In the genomic region with DNA sequence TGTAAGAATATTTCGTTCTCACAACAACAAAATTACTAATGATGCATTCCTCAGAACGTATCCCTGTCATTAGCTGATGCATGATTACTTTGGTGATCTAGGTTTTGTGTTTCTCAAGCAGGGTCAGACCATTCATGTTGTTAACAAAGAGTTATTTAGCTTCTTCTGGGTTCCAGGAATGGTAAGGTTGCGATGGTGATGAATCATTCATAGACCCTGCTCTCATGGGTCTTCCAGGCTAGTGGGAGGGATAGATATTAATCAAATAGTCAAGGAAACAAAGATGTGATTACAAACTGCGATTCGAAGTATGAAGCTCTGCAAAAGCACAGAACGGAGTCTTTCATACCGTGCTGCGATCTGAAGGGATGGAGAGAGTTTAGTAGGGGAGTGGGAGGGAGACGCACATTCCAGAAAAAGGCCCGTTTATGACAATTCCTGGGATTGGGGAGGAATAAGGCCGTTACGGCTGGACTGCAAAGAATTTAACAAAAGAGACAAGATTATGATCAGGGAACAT, we compare ENCODE assay signal across 20 cellular contexts. TPM values are rescaled to one million over a fixed set of nuclear protein-coding genes. Genes with fewer than 3 reads are reported as not detected.
DNase-seq lines count a peak whose midpoint lies in the region; ATAC-seq, FAIRE-seq and TF ChIP-seq lines count a peak whose summit lies in the region.
"Had no signal": no experiment of that assay in that cellular context is flagged by ENCODE, and none has a peak within 500 bp of the region (broad histone marks: within the 10 kb centered on the region; RNA-seq: fewer than 3 reads in every experiment).

No MANE protein-coding gene starts in this region.

- DNase-seq in COLO829 (ENCODE audit: low spot score) (peak; percentile 71), astrocyte (ENCODE audit: low read depth) (peak; percentile 84), left kidney (ENCODE audit: low read depth, low spot score) (peak; percentile 15), renal cortical epithelial cell (ENCODE audit: low read depth) (peak; percentile 13), DMS 273 treated with DMSO at 0.1 percent for 48 hours (lab: John Stamatoyannopoulos, UW) (no peak), T-helper 9 cell (no peak)
- DNase-seq: AML-193; CD4-positive, alpha-beta T cell; DMS79 treated with DMSO at 0.1 percent for 48 hours; GF-D8; GM23248; HCEC 1CT; IMR-90 had no signal

- no peaks in the 10 kb centered on the region for H4K20me1 ChIP-seq in astrocyte (ENCODE audit: insufficient read depth, low read length)

- no peaks in the 10 kb centered on the region for H3K9me3 ChIP-seq in astrocyte (ENCODE audit: insufficient read depth, low read depth, low read length)
- H3K9me3 ChIP-seq: A549 had no signal

- peaks cover 2% of the 10 kb centered on the region for H3K27me3 Mint-ChIP-seq in astrocyte (ENCODE audit: low read depth, unreplicated experiment)

- ATAC-seq in GM18873 (IDR thresholded peaks at IDR 0.05; ENCODE audit: low FRiP score, unreplicated experiment) = no peak
- ATAC-seq: A549 had no signal

- H3K36me3 ChIP-seq in astrocyte (ENCODE audit: insufficient read depth, low read length) = no peaks in the 10 kb centered on the region

- H3K79me2 ChIP-seq in astrocyte (ENCODE audit: insufficient read depth, low read length) = no peaks in the 10 kb centered on the region

- H3K4me1 Mint-ChIP-seq in astrocyte (ENCODE audit: low read depth, unreplicated experiment) = peaks cover 4% of the 10 kb centered on the region

- H3K27ac ChIP-seq in astrocyte (ENCODE audit: low read depth, low read length) = no peak overlapping the region
- H3K27ac ChIP-seq: 22Rv1, A549, C4-2B, GM23248, HL-60 had no signal

- no peak overlapping the region for H3K27ac Mint-ChIP-seq in astrocyte (ENCODE audit: unreplicated experiment)
- H3K27ac Mint-ChIP-seq: CD4-positive, alpha-beta T cell had no signal

- peak overlapping the region; percentile 30 for H3K4me2 ChIP-seq in astrocyte (ENCODE audit: low read length)
- H3K4me2 ChIP-seq: A549 had no signal

- H3K27me3 ChIP-seq in astrocyte (ENCODE audit: insufficient read depth, low read length) = no peaks in the 10 kb centered on the region

- no peaks in the 10 kb centered on the region for H3K36me3 Mint-ChIP-seq in astrocyte (ENCODE audit: low read depth, unreplicated experiment)

- no peaks in the 10 kb centered on the region for H3K9me3 Mint-ChIP-seq in astrocyte (ENCODE audit: unreplicated experiment)
- H3K9me3 Mint-ChIP-seq: CD4-positive, alpha-beta T cell had no signal

- H2AFZ ChIP-seq in astrocyte (ENCODE audit: low read depth, low read length) = no peak overlapping the region
- H2AFZ ChIP-seq: GM23248 had no signal

- no peak overlapping the region for H3K9ac ChIP-seq in astrocyte (ENCODE audit: low read length)
- H3K9ac ChIP-seq: GM23248 had no signal

- H3K4me3 Mint-ChIP-seq in astrocyte (ENCODE audit: unreplicated experiment) = no peak overlapping the region
- H3K4me3 Mint-ChIP-seq: CD4-positive, alpha-beta T cell had no signal

- TF ChIP-seq CTCF in astrocyte (IDR thresholded peaks at IDR 0.05; ENCODE audit: insufficient read depth, low read depth, low read length) = no peak

- FAIRE-seq in astrocyte (lab: Jason Lieb, UNC) = no peak
- FAIRE-seq: A549, GM19239 had no signal

- no peak overlapping the region for H3K4me3 ChIP-seq in astrocyte (ENCODE audit: insufficient read depth, low read depth, low read length)
- H3K4me3 ChIP-seq: A549, GM23248 had no signal

- no peaks in the 10 kb centered on the region for H3K4me1 ChIP-seq in astrocyte (ENCODE audit: insufficient read depth, low read length)
- H3K4me1 ChIP-seq: A549 had no signal

RNA-seq across cellular contexts. Expression of gene CAVIN2, which starts 42.1 kb away (rescaled TPM):
- total RNA-seq in astrocyte = 1.9 and 2.8 TPM in 2 replicates
- total RNA-seq in renal cortical epithelial cell = 1.6 and 4.3 TPM in 2 replicates
- total RNA-seq: HT1080 had no signal

Comparison
In these comparisons a context has a peak if more than half of its experiments do, and no peak if none do; other contexts are left out.
1. DNase-seq: peak in COLO829 (single experiment), astrocyte (single experiment), left kidney (single experiment) and renal cortical epithelial cell (single experiment); none in DMS 273 treated with DMSO at 0.1 percent for 48 hours (single experiment) and T-helper 9 cell (single experiment).